ENCODE assay signal across 8 cellular contexts in genomic region chr13:86870388-86870966, GRCh38.
A peak's percentile ranks its signal among the peaks of the same experiment; 100 is the strongest.
DNase-seq lines count a peak whose midpoint lies in the region; ATAC-seq and TF ChIP-seq lines count a peak whose summit lies in the region.

No MANE protein-coding gene starts in this region.

- H3K4me3 Mint-ChIP-seq in type B pancreatic cell, result no peak overlapping the region

- H3K27me3 Mint-ChIP-seq in type B pancreatic cell, result no peaks in the 10 kb centered on the region

- H3K27me3 ChIP-seq in heart left ventricle (no peaks in the 10 kb centered on the region), Peyer's patch (no peaks in the 10 kb centered on the region)

- peak; percentile 23 to 72 (median 51) for TF ChIP-seq CTCF in heart left ventricle (IDR thresholded peaks at IDR 0.05)
- peak in 4 of 6 experiments; percentile 44 to 73 (median 56) for TF ChIP-seq CTCF in Peyer's patch (IDR thresholded peaks at IDR 0.05)
- peak; percentile 37 for TF ChIP-seq CTCF in foreskin fibroblast (IDR thresholded peaks at IDR 0.05; ENCODE audit: low read depth, low read length)
- TF ChIP-seq CTCF in type B pancreatic cell (conservative IDR thresholded peaks at IDR 0.05), result peak; percentile 89

- H3K9me3 Mint-ChIP-seq in type B pancreatic cell, result no peaks in the 10 kb centered on the region

- H3K4me1 ChIP-seq in heart left ventricle (no peaks in the 10 kb centered on the region), Peyer's patch (no peaks in the 10 kb centered on the region)

- no peak overlapping the region for H3K27ac ChIP-seq in heart left ventricle
- no peak overlapping the region for H3K27ac ChIP-seq in Peyer's patch

- H3K4me1 Mint-ChIP-seq in type B pancreatic cell (ENCODE audit: unreplicated experiment), result no peaks in the 10 kb centered on the region

- H3K27ac Mint-ChIP-seq in type B pancreatic cell, result no peak overlapping the region

- no peak overlapping the region for H3K4me3 ChIP-seq in heart left ventricle
- no peak overlapping the region for H3K4me3 ChIP-seq in Peyer's patch
- H3K4me3 ChIP-seq in foreskin fibroblast (ENCODE audit: low read depth in 1 of 2, low read length in 2 of 2), result no peak overlapping the region

- H3K9me3 ChIP-seq in heart left ventricle (no peaks in the 10 kb centered on the region), Peyer's patch (no peaks in the 10 kb centered on the region)

- ATAC-seq in heart left ventricle (no peak), Right ventricle myocardium inferior (no peak), HG03108 (IDR thresholded peaks at IDR 0.05; ENCODE audit: unreplicated experiment) (no peak), HG03342 (IDR thresholded peaks at IDR 0.05; ENCODE audit: unreplicated experiment) (no peak)

- intact Hi-C loops in heart left ventricle (cut with DNase I), result loop anchor here in 7 of 10 donors (2.0 to 10.0 kb wide), 4 partner anchors 402 to 406 kb away; no protein-coding TSS in a partner anchor
- intact Hi-C loops in Right ventricle myocardium inferior (cut with DNase I), result loop anchor here (5.0 kb wide), 1 partner anchor 402 kb away; no protein-coding TSS in a partner anchor

- TF ChIP-seq POLR2A in heart left ventricle (IDR thresholded peaks at IDR 0.05) (no peak), Peyer's patch (IDR thresholded peaks at IDR 0.05) (no peak)

- no peak for DNase-seq in heart left ventricle
- no peak for DNase-seq in Right ventricle myocardium inferior (ENCODE audit: missing footprints)
- DNase-seq in Peyer's patch, result no peak
- DNase-seq in foreskin fibroblast, result peak in 1 of 2 donors; percentile 4
- no peak for DNase-seq in type B pancreatic cell (ENCODE audit: extremely low spot score, unreplicated experiment)
- DNase-seq in midbrain (lab: John Stamatoyannopoulos, UW), result no peak

- H3K36me3 Mint-ChIP-seq in type B pancreatic cell, result no peaks in the 10 kb centered on the region

- WGBS in heart left ventricle, 4 donors, result 23 to 31% (median 29%) methylated on average over 3 of the region's 3 CpGs

- H3K36me3 ChIP-seq in heart left ventricle (no peaks in the 10 kb centered on the region), Peyer's patch (no peaks in the 10 kb centered on the region)

Comparison
In these comparisons a context has a peak if more than half of its experiments do, and no peak if none do; other contexts are left out.
1. CTCF ChIP-seq: peak in every context shown above with its lines; median percentile 89 in type B pancreatic cell; 56 in Peyer's patch; 51 in heart left ventricle; 37 in foreskin fibroblast.